In genomic region chr12:69161835-69162234, GRCh38 we compare ENCODE assay signal across 8 cellular contexts.
A peak's percentile ranks its signal among the peaks of the same experiment; 100 is the strongest.
DNase-seq lines count a peak whose midpoint lies in the region; ATAC-seq lines count a peak whose summit lies in the region.

No MANE protein-coding gene starts in this region.

- peak in 3 of 5 donors; percentile 14 to 67 (median 35) for DNase-seq in CD8-positive, alpha-beta memory T cell
- DNase-seq in Jurkat, Clone E6-1 (ENCODE audit: low read depth, low spot score): peak; percentile 69
- peak; percentile 45 for DNase-seq in activated naive CD4-positive, alpha-beta T cell treated with anti-CD3 and anti-CD28 coated beads, Interleukin-2, amount 50 U/mL, for 16 hours
- peak; percentile 38 for DNase-seq in stimulated activated naive CD8-positive, alpha-beta T cell treated with anti-CD3 and anti-CD28 coated beads, Interleukin-15, Interleukin-2, amounts not matched to agents 100 U/mL and 50 U/mL, for 24 hours
- DNase-seq in SHP77 (lab: John Stamatoyannopoulos, UW) (no peak), mesenchymal stem cell (no peak), H4 (ENCODE audit: low spot score) (no peak)

- POLR2A ChIA-PET in CD8-positive, alpha-beta memory T cell (lab: Charles Lee): no interaction called here

- H3K4me3 Mint-ChIP-seq in CD8-positive, alpha-beta memory T cell: no peak overlapping the region

- H3K4ac ChIP-seq in mesenchymal stem cell (ENCODE audit: low read depth in 1 of 2, low read length in 2 of 2): no peak overlapping the region

- no peak overlapping the region for H3K4me3 ChIP-seq in CD8-positive, alpha-beta memory T cell (ENCODE audit: low read length)
- no peak overlapping the region for H3K4me3 ChIP-seq in Jurkat, Clone E6-1 (ENCODE audit: low read length)
- H3K4me3 ChIP-seq in mesenchymal stem cell (ENCODE audit: insufficient read depth in 1 of 2, low read depth in 1 of 2, low read length in 2 of 2): no peak overlapping the region

- no peak overlapping the region for H3K9ac ChIP-seq in mesenchymal stem cell (ENCODE audit: low read length)

- H3K4me1 Mint-ChIP-seq in CD8-positive, alpha-beta memory T cell: peaks cover 7 to 14% (median 8%) of the 10 kb centered on the region in 3 donors

- no peaks in the 10 kb centered on the region for H3K36me3 Mint-ChIP-seq in CD8-positive, alpha-beta memory T cell

- CTCF ChIA-PET in CD8-positive, alpha-beta memory T cell (lab: Charles Lee): interaction anchor here (1.4 kb wide), 1 partner anchor 148 kb away, joined by 3 read pairs; no protein-coding TSS in a partner anchor

- no peak overlapping the region for H2BK120ac ChIP-seq in mesenchymal stem cell (ENCODE audit: low read depth, low read length)

- no peak overlapping the region for H4K91ac ChIP-seq in mesenchymal stem cell (ENCODE audit: low read length)

- no peaks in the 10 kb centered on the region for H3K79me1 ChIP-seq in mesenchymal stem cell (replicated peaks; ENCODE audit: low read length, poor library complexity, severe bottlenecking)

- H3K18ac ChIP-seq in mesenchymal stem cell (ENCODE audit: low read depth in 1 of 2, low read length in 2 of 2): no peak overlapping the region

- H4K8ac ChIP-seq in mesenchymal stem cell (ENCODE audit: low read length): no peak overlapping the region

- 59% methylated on average over 2 of the region's 2 CpGs for WGBS in mesenchymal stem cell

- H2BK15ac ChIP-seq in mesenchymal stem cell (ENCODE audit: low read depth, poor library complexity, severe bottlenecking): no peak overlapping the region

- H3K36me3 ChIP-seq in CD8-positive, alpha-beta memory T cell (ENCODE audit: insufficient read depth, low read length): no peaks in the 10 kb centered on the region
- no peaks in the 10 kb centered on the region for H3K36me3 ChIP-seq in mesenchymal stem cell (ENCODE audit: control insufficient read depth in 1 of 2, insufficient read depth in 2 of 2, low read depth in 1 of 2, low read length in 2 of 2)

- peak overlapping the region in 4 of 8 donors; percentile 13 to 51 (median 38) for H3K27ac Mint-ChIP-seq in CD8-positive, alpha-beta memory T cell

- no peak overlapping the region for H2AK5ac ChIP-seq in mesenchymal stem cell (ENCODE audit: low read length, severe bottlenecking)

- H3K23ac ChIP-seq in mesenchymal stem cell (ENCODE audit: low read length in 2 of 2): no peak overlapping the region

- H2AFZ ChIP-seq in mesenchymal stem cell (ENCODE audit: low read depth, low read length): no peak overlapping the region

- H3K27me3 Mint-ChIP-seq in CD8-positive, alpha-beta memory T cell: peaks cover 0 to 3% of the 10 kb centered on the region in 2 donors

- peaks cover 2% of the 10 kb centered on the region for H3K4me1 ChIP-seq in CD8-positive, alpha-beta memory T cell (ENCODE audit: insufficient read depth, low read length)
- H3K4me1 ChIP-seq in mesenchymal stem cell (ENCODE audit: control insufficient read depth, insufficient read depth, low read depth, low read length): no peaks in the 10 kb centered on the region

- H3K14ac ChIP-seq in mesenchymal stem cell (ENCODE audit: low read length in 2 of 2): no peak overlapping the region

- H3K4me2 ChIP-seq in mesenchymal stem cell (ENCODE audit: low read length, poor library complexity, severe bottlenecking): no peak overlapping the region

- no peaks in the 10 kb centered on the region for H3K9me3 ChIP-seq in CD8-positive, alpha-beta memory T cell (ENCODE audit: low read length)
- no peaks in the 10 kb centered on the region for H3K9me3 ChIP-seq in mesenchymal stem cell (ENCODE audit: control insufficient read depth, low read length)

- no peak overlapping the region for H2BK12ac ChIP-seq in mesenchymal stem cell (ENCODE audit: low read length in 2 of 2)

- no peaks in the 10 kb centered on the region for H3K27me3 ChIP-seq in CD8-positive, alpha-beta memory T cell (ENCODE audit: insufficient read depth, low read length, poor library complexity, severe bottlenecking)
- H3K27me3 ChIP-seq in mesenchymal stem cell (ENCODE audit: control insufficient read depth in 1 of 2, insufficient read depth in 1 of 2, low read length in 2 of 2): no peaks in the 10 kb centered on the region

- no peak overlapping the region for H2BK5ac ChIP-seq in mesenchymal stem cell (ENCODE audit: low read depth, low read length, poor library complexity, severe bottlenecking)

- no peaks in the 10 kb centered on the region for H3K9me3 Mint-ChIP-seq in CD8-positive, alpha-beta memory T cell

- H3K27ac ChIP-seq in CD8-positive, alpha-beta memory T cell (ENCODE audit: low read depth, low read length): no peak overlapping the region
- H3K27ac ChIP-seq in mesenchymal stem cell (ENCODE audit: low read length, poor library complexity, severe bottlenecking): no peak overlapping the region

- peak; percentile 74 for ATAC-seq in GM19351 (IDR thresholded peaks at IDR 0.05; ENCODE audit: unreplicated experiment)
- ATAC-seq in stimulated activated naive CD8-positive, alpha-beta T cell treated with anti-CD3 and anti-CD28 coated beads, Interleukin-15, Interleukin-2, amounts not matched to agents 100 U/mL and 50 U/mL, for 24 hours: peak; percentile 72

Comparison
In these comparisons a context has a peak if more than half of its experiments do, and no peak if none do; other contexts are left out.
1. DNase-seq: peak in CD8-positive, alpha-beta memory T cell (3 of 5), Jurkat, Clone E6-1 (single experiment), activated naive CD4-positive, alpha-beta T cell treated with anti-CD3 and anti-CD28 coated beads, Interleukin-2, amount 50 U/mL, for 16 hours (single experiment) and stimulated activated naive CD8-positive, alpha-beta T cell treated with anti-CD3 and anti-CD28 coated beads, Interleukin-15, Interleukin-2, amounts not matched to agents 100 U/mL and 50 U/mL, for 24 hours (single experiment); none in SHP77 (0 of 2), mesenchymal stem cell (single experiment) and H4 (single experiment).